ENCODE assay signal across 1 cellular context in the genomic region with DNA sequence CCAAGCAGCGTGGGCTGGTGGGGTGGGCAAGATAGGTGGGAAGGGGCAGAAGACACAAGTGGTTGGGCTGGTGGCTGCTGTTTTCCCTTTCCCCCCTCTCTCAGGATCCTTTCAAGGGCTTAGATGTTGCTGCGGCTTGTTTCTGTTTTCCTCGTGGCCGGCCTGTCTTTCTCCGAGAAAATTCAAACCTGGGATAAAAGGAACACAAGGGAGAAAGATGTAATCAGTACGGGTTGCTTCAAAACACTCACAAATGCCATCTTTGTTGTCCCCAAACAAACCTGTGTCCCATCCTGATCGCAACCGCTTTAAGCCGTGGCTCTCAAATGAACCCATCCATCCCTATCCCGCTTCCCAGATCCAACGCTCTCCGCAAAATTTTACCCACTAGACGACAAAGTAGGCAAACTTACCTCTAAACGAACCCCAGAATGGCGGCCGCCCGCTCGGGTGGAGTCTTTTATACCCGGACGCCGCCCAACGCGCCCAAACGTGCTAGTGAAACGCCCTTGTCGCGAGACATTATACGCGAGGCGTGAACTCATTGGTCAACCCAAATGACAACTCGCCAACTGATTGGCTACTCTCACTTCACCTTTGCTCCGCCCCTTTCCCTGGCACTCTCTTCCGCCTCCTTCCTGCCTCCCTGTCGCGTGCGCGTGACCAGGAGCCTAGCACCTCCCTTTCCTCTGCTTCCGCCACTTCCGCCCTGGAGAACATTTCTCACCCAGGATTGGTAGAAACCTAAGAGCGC.
TF ChIP-seq lines count a peak whose summit lies in the region.

A gene (minus strand): TSS at position 433 of the 754 bp plus-strand sequence. CDS start 7,299 bp downstream, outside the sequence.

TF ChIP-seq in HepG2, 621 proteins besides CTCF, POLR2A, EP300 and RAD21 (continued from another document and continues in another):
- TF ChIP-seq, protein P1, sequence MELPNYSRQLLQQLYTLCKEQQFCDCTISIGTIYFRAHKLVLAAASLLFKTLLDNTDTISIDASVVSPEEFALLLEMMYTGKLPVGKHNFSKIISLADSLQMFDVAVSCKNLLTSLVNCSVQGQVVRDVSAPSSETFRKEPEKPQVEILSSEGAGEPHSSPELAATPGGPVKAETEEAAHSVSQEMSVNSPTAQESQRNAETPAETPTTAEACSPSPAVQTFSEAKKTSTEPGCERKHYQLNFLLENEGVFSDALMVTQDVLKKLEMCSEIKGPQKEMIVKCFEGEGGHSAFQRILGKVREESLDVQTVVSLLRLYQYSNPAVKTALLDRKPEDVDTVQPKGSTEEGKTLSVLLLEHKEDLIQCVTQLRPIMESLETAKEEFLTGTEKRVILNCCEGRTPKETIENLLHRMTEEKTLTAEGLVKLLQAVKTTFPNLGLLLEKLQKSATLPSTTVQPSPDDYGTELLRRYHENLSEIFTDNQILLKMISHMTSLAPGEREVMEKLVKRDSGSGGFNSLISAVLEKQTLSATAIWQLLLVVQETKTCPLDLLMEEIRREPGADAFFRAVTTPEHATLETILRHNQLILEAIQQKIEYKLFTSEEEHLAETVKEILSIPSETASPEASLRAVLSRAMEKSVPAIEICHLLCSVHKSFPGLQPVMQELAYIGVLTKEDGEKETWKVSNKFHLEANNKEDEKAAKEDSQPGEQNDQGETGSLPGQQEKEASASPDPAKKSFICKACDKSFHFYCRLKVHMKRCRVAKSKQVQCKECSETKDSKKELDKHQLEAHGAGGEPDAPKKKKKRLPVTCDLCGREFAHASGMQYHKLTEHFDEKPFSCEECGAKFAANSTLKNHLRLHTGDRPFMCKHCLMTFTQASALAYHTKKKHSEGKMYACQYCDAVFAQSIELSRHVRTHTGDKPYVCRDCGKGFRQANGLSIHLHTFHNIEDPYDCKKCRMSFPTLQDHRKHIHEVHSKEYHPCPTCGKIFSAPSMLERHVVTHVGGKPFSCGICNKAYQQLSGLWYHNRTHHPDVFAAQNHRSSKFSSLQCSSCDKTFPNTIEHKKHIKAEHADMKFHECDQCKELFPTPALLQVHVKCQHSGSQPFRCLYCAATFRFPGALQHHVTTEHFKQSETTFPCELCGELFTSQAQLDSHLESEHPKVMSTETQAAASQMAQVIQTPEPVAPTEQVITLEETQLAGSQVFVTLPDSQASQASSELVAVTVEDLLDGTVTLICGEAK (IDR thresholded peaks at IDR 0.05): peak; percentile 62
- TF ChIP-seq, protein P1 (CRISPR knock-in tag; IDR thresholded peaks at IDR 0.05): peak; percentile 51; the same call in 1 of the 2 replicates
- no peak for TF ChIP-seq ZNF746 (CRISPR knock-in tag; IDR thresholded peaks at IDR 0.05)
- TF ChIP-seq GATAD2A (CRISPR knock-in tag; IDR thresholded peaks at IDR 0.05): peak; percentile 27; the same call in 1 of the 2 replicates
- TF ChIP-seq ZNF367 (CRISPR knock-in tag; IDR thresholded peaks at IDR 0.05; ENCODE audit: borderline replicate concordance): no peak
- TF ChIP-seq, protein P2, sequence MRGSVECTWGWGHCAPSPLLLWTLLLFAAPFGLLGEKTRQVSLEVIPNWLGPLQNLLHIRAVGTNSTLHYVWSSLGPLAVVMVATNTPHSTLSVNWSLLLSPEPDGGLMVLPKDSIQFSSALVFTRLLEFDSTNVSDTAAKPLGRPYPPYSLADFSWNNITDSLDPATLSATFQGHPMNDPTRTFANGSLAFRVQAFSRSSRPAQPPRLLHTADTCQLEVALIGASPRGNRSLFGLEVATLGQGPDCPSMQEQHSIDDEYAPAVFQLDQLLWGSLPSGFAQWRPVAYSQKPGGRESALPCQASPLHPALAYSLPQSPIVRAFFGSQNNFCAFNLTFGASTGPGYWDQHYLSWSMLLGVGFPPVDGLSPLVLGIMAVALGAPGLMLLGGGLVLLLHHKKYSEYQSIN (CRISPR knock-in tag; IDR thresholded peaks at IDR 0.05; ENCODE audit: borderline replicate concordance): no peak
- TF ChIP-seq ZNF124 (CRISPR knock-in tag; IDR thresholded peaks at IDR 0.05): peak; percentile 43; the same call in 1 of the 2 replicates
- peak; percentile 100 for TF ChIP-seq POLR2AphosphoS2 (IDR thresholded peaks at IDR 0.05; ENCODE audit: low read depth, low read length)
- TF ChIP-seq MTA1 (CRISPR knock-in tag; IDR thresholded peaks at IDR 0.05; ENCODE audit: borderline replicate concordance): no peak
- no peak for TF ChIP-seq ZNF207 (IDR thresholded peaks at IDR 0.05; ENCODE audit: borderline replicate concordance)
- TF ChIP-seq, protein P3, sequence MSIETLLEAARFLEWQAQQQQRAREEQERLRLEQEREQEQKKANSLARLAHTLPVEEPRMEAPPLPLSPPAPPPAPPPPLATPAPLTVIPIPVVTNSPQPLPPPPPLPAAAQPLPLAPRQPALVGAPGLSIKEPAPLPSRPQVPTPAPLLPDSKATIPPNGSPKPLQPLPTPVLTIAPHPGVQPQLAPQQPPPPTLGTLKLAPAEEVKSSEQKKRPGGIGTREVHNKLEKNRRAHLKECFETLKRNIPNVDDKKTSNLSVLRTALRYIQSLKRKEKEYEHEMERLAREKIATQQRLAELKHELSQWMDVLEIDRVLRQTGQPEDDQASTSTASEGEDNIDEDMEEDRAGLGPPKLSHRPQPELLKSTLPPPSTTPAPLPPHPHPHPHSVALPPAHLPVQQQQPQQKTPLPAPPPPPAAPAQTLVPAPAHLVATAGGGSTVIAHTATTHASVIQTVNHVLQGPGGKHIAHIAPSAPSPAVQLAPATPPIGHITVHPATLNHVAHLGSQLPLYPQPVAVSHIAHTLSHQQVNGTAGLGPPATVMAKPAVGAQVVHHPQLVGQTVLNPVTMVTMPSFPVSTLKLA (IDR thresholded peaks at IDR 0.05): peak; percentile 85
- TF ChIP-seq, protein P4, sequence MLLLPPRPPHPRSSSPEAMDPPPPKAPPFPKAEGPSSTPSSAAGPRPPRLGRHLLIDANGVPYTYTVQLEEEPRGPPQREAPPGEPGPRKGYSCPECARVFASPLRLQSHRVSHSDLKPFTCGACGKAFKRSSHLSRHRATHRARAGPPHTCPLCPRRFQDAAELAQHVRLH (CRISPR knock-in tag; IDR thresholded peaks at IDR 0.05; ENCODE audit: borderline replicate concordance, low read depth): peak; percentile 48
- TF ChIP-seq, protein P5, sequence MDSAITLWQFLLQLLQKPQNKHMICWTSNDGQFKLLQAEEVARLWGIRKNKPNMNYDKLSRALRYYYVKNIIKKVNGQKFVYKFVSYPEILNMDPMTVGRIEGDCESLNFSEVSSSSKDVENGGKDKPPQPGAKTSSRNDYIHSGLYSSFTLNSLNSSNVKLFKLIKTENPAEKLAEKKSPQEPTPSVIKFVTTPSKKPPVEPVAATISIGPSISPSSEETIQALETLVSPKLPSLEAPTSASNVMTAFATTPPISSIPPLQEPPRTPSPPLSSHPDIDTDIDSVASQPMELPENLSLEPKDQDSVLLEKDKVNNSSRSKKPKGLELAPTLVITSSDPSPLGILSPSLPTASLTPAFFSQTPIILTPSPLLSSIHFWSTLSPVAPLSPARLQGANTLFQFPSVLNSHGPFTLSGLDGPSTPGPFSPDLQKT (CRISPR knock-in tag; IDR thresholded peaks at IDR 0.05; ENCODE audit: borderline replicate concordance): no peak
- peak; percentile 66 for TF ChIP-seq ERF (CRISPR knock-in tag; IDR thresholded peaks at IDR 0.05)
- no peak; the same call in 1 of the 2 replicates for TF ChIP-seq ZNF558 (CRISPR knock-in tag; IDR thresholded peaks at IDR 0.05; ENCODE audit: borderline replicate concordance)
- peak; percentile 95; the same call in 1 of the 2 replicates for TF ChIP-seq MLLT10 (CRISPR knock-in tag; IDR thresholded peaks at IDR 0.05)
- 0 out of 2 replicates have a peak, but pooled peaks have one; percentile 69 for TF ChIP-seq ZNF788 (CRISPR knock-in tag; IDR thresholded peaks at IDR 0.05; ENCODE audit: borderline replicate concordance)
- no peak for TF ChIP-seq FOXO1 (CRISPR knock-in tag; IDR thresholded peaks at IDR 0.05)
- TF ChIP-seq TCF12 (IDR thresholded peaks at IDR 0.05): no peak
- peak; percentile 58; the same call in 1 of the 2 replicates for TF ChIP-seq TCF12 (CRISPR knock-in tag; IDR thresholded peaks at IDR 0.05)
- no peak for TF ChIP-seq SNRNP70 (IDR thresholded peaks at IDR 0.05; ENCODE audit: low read depth, low read length)
- TF ChIP-seq, protein P6, sequence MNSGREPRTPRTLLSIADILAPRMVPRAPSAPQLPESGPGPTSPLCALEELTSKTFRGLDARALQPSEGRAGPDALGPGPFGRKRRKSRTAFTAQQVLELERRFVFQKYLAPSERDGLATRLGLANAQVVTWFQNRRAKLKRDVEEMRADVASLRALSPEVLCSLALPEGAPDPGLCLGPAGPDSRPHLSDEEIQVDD (CRISPR knock-in tag; IDR thresholded peaks at IDR 0.05; ENCODE audit: borderline replicate concordance): no peak
- no peak for TF ChIP-seq TEAD3 (CRISPR knock-in tag; optimal IDR thresholded peaks at IDR 0.05; ENCODE audit: borderline replicate concordance)
- no peak for TF ChIP-seq HOXA7 (CRISPR knock-in tag; IDR thresholded peaks at IDR 0.05)
- TF ChIP-seq, protein P7, sequence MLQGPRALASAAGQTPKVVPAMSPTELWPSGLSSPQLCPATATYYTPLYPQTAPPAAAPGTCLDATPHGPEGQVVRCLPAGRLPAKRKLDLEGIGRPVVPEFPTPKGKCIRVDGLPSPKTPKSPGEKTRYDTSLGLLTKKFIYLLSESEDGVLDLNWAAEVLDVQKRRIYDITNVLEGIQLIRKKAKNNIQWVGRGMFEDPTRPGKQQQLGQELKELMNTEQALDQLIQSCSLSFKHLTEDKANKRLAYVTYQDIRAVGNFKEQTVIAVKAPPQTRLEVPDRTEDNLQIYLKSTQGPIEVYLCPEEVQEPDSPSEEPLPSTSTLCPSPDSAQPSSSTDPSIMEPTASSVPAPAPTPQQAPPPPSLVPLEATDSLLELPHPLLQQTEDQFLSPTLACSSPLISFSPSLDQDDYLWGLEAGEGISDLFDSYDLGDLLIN (CRISPR knock-in tag; IDR thresholded peaks at IDR 0.05; ENCODE audit: borderline replicate concordance): no peak
- TF ChIP-seq, protein P8, sequence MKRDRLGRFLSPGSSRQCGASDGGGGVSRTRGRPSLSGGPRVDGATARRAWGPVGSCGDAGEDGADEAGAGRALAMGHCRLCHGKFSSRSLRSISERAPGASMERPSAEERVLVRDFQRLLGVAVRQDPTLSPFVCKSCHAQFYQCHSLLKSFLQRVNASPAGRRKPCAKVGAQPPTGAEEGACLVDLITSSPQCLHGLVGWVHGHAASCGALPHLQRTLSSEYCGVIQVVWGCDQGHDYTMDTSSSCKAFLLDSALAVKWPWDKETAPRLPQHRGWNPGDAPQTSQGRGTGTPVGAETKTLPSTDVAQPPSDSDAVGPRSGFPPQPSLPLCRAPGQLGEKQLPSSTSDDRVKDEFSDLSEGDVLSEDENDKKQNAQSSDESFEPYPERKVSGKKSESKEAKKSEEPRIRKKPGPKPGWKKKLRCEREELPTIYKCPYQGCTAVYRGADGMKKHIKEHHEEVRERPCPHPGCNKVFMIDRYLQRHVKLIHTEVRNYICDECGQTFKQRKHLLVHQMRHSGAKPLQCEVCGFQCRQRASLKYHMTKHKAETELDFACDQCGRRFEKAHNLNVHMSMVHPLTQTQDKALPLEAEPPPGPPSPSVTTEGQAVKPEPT (CRISPR knock-in tag; IDR thresholded peaks at IDR 0.05; ENCODE audit: low read depth): peak; percentile 49; the same call in 1 of the 2 replicates
- no peak for TF ChIP-seq ZNF10 (CRISPR knock-in tag; IDR thresholded peaks at IDR 0.05; ENCODE audit: borderline replicate concordance, low read depth)
- TF ChIP-seq ZNF615 (CRISPR knock-in tag; IDR thresholded peaks at IDR 0.05; ENCODE audit: borderline replicate concordance): no peak; the same call in 1 of the 2 replicates
- no peak; the same call in 1 of the 2 replicates for TF ChIP-seq ZNF335 (CRISPR knock-in tag; IDR thresholded peaks at IDR 0.05)
- peak; percentile 96 for TF ChIP-seq TAF1 (CRISPR knock-in tag; IDR thresholded peaks at IDR 0.05)
- peak; percentile 76; the same call in 1 of the 2 replicates for TF ChIP-seq SP1 (IDR thresholded peaks at IDR 0.05)
- peak; percentile 87 for TF ChIP-seq SP1 (CRISPR knock-in tag; IDR thresholded peaks at IDR 0.05)
- TF ChIP-seq, protein P9, sequence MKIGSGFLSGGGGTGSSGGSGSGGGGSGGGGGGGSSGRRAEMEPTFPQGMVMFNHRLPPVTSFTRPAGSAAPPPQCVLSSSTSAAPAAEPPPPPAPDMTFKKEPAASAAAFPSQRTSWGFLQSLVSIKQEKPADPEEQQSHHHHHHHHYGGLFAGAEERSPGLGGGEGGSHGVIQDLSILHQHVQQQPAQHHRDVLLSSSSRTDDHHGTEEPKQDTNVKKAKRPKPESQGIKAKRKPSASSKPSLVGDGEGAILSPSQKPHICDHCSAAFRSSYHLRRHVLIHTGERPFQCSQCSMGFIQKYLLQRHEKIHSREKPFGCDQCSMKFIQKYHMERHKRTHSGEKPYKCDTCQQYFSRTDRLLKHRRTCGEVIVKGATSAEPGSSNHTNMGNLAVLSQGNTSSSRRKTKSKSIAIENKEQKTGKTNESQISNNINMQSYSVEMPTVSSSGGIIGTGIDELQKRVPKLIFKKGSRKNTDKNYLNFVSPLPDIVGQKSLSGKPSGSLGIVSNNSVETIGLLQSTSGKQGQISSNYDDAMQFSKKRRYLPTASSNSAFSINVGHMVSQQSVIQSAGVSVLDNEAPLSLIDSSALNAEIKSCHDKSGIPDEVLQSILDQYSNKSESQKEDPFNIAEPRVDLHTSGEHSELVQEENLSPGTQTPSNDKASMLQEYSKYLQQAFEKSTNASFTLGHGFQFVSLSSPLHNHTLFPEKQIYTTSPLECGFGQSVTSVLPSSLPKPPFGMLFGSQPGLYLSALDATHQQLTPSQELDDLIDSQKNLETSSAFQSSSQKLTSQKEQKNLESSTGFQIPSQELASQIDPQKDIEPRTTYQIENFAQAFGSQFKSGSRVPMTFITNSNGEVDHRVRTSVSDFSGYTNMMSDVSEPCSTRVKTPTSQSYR (CRISPR knock-in tag; IDR thresholded peaks at IDR 0.05; ENCODE audit: borderline replicate concordance): peak; percentile 60; the same call in 1 of the 2 replicates
- TF ChIP-seq ZNF570 (CRISPR knock-in tag; IDR thresholded peaks at IDR 0.05; ENCODE audit: borderline replicate concordance): no peak
- peak; percentile 91 for TF ChIP-seq ELF3 (CRISPR knock-in tag; IDR thresholded peaks at IDR 0.05)
- no peak for TF ChIP-seq ZNF121 (CRISPR knock-in tag; IDR thresholded peaks at IDR 0.05)
